Comparison of ENCODE assay signal across 13 cellular contexts in genomic region chr21:42734323-42734971, GRCh38.
A peak's percentile ranks its signal among the peaks of the same experiment; 100 is the strongest.
DNase-seq lines count a peak whose midpoint lies in the region; ATAC-seq, FAIRE-seq and TF ChIP-seq lines count a peak whose summit lies in the region.
"Had no signal": no experiment of that assay in that cellular context is flagged by ENCODE, and none has a peak within 500 bp of the region (broad histone marks: within the 10 kb centered on the region; RNA-seq: fewer than 3 reads in every experiment).

No MANE protein-coding gene starts in this region.

- no peak overlapping the region for H3K27ac ChIP-seq in MM.1S (ENCODE audit: low read length)
- no peak overlapping the region for H3K27ac ChIP-seq in GM12878 (ENCODE audit: control insufficient read depth, insufficient read depth)
- H3K27ac ChIP-seq in neutrophil, result peak overlapping the region; percentile 77
- H3K27ac ChIP-seq: breast epithelium had no signal

- H3K9me3 ChIP-seq in MM.1S (replicated peaks; ENCODE audit: insufficient read depth, low read length), result no peaks in the 10 kb centered on the region
- H3K9me3 ChIP-seq in GM12878 (replicated peaks; ENCODE audit: control insufficient read depth, insufficient read depth, low read length), result no peaks in the 10 kb centered on the region
- H3K9me3 ChIP-seq in neutrophil, result no peaks in the 10 kb centered on the region
- H3K9me3 ChIP-seq: breast epithelium had no signal

- H3K36me3 ChIP-seq in MM.1S (replicated peaks; ENCODE audit: insufficient read depth, low read length) (no peaks in the 10 kb centered on the region), GM12878 (ENCODE audit: control insufficient read depth in 2 of 2, insufficient read depth in 2 of 2, low read length in 1 of 2) (no peaks in the 10 kb centered on the region), neutrophil (no peaks in the 10 kb centered on the region)
- H3K36me3 ChIP-seq: breast epithelium had no signal

- no peak for TF ChIP-seq RAD21 in GM12878 (IDR thresholded peaks at IDR 0.05; ENCODE audit: insufficient read depth, low read depth, low read length)

- no peaks in the 10 kb centered on the region for H3K9me2 ChIP-seq in MM.1S (replicated peaks; ENCODE audit: insufficient read depth, low read length)

- WGBS in GM12878 (ENCODE audit: insufficient coverage, insufficient replicate concordance, low lambda C conversion rate, missing lambda C conversion rate), result 16% methylated on average over 7 of the region's 7 CpGs

- no peak for TF ChIP-seq EP300 in GM12878 (IDR thresholded peaks at IDR 0.05; ENCODE audit: borderline replicate concordance in 1 of 2, control insufficient read depth in 1 of 2, low read depth in 2 of 2, low read length in 2 of 2)

- H3F3A ChIP-seq in MM.1S (ENCODE audit: insufficient read depth, low read length), result no peaks in the 10 kb centered on the region

- no peak for FAIRE-seq in GM12878 (lab: Jason Lieb, UNC)
- FAIRE-seq: frontal cortex had no signal

- H3K4me3 ChIP-seq in MM.1S (ENCODE audit: low read length) (no peak overlapping the region), GM12878 (no peak overlapping the region), neutrophil (ENCODE audit: low read depth in 1 of 2, low read length in 1 of 2) (no peak overlapping the region)
- H3K4me3 ChIP-seq: breast epithelium had no signal

- BruUV-seq in GM12878 (replicated peaks; lab: Mats Ljungman, UMichigan), result no TSS peak

- TF ChIP-seq CTCF in MM.1S (IDR thresholded peaks at IDR 0.05; ENCODE audit: low read length) (no peak), GM12878 (IDR thresholded peaks at IDR 0.05 in 2 of 3, conservative IDR thresholded peaks at IDR 0.05 in 1 of 3; ENCODE audit: control insufficient read depth in 2 of 3, extremely low read depth in 1 of 3, insufficient read depth in 1 of 3, low read depth in 3 of 3, low read length in 3 of 3) (no peak), neutrophil (IDR thresholded peaks at IDR 0.05) (no peak)

- CTCF ChIA-PET in GM12878 (lab: Yijun Ruan, JAX), result no interaction called here

- H3K79me2 ChIP-seq in MM.1S (ENCODE audit: low read length) (no peaks in the 10 kb centered on the region), GM12878 (ENCODE audit: control insufficient read depth, insufficient read depth, low read length) (no peaks in the 10 kb centered on the region)

- in situ Hi-C loops in GM12878 (cut with MboI), result no loop called here
- in situ Hi-C loops in G401 (cut with HindIII; ENCODE audit: low sequenced_read_pairs), result no loop called here

- H3K27me3 ChIP-seq in MM.1S (replicated peaks; ENCODE audit: insufficient read depth, low read length) (peaks cover 96% of the 10 kb centered on the region), GM12878 (replicated peaks in 1 of 2; ENCODE audit: control insufficient read depth in 2 of 2, insufficient read depth in 2 of 2, low read length in 1 of 2) (peaks cover 0 to 1% of the 10 kb centered on the region in 2 experiments; a peak in 1 of 4 replicates), neutrophil (no peaks in the 10 kb centered on the region)
- H3K27me3 ChIP-seq: breast epithelium had no signal

- intact Hi-C loops in GM12878 (cut with micrococcal nuclease; ENCODE audit: unreplicated experiment), result no loop called here

- POLR2A ChIA-PET in GM12878 (lab: Charles Lee), result no interaction called here

- H2AFZ ChIP-seq in MM.1S (ENCODE audit: low read length), result no peak overlapping the region
- H2AFZ ChIP-seq in GM12878 (ENCODE audit: control insufficient read depth, low read depth, low read length), result no peak overlapping the region

- no peak for TF ChIP-seq POLR2A in GM12878 (IDR thresholded peaks at IDR 0.05; ENCODE audit: low read depth, low read length)

- H4K20me1 ChIP-seq in MM.1S (ENCODE audit: insufficient read depth, low read length), result no peaks in the 10 kb centered on the region
- no peaks in the 10 kb centered on the region for H4K20me1 ChIP-seq in GM12878 (ENCODE audit: control insufficient read depth, insufficient read depth)

- ATAC-seq in GM12878, result no peak
- ATAC-seq in GM21619 (IDR thresholded peaks at IDR 0.05; ENCODE audit: unreplicated experiment), result no peak
- no peak for ATAC-seq in HG03571 (IDR thresholded peaks at IDR 0.05; ENCODE audit: unreplicated experiment)

- SMC1A ChIA-PET in GM12878 (lab: Charles Lee; ENCODE audit: uncharacterized antibody, unreplicated experiment), result no interaction called here

- peak overlapping the region; percentile 37; the same call in 1 of the 2 replicates for H3K4me2 ChIP-seq in MM.1S (ENCODE audit: low read depth, low read length)
- H3K4me2 ChIP-seq in GM12878 (ENCODE audit: control insufficient read depth, insufficient read depth), result peak overlapping the region; percentile 40; the same call in 1 of the 2 replicates

- H3K9ac ChIP-seq in MM.1S (ENCODE audit: low read length), result no peak overlapping the region
- H3K9ac ChIP-seq in GM12878 (ENCODE audit: control insufficient read depth, insufficient read depth, low read length), result no peak overlapping the region

- H3K4me1 ChIP-seq in MM.1S (ENCODE audit: low read length) (peaks cover 16% of the 10 kb centered on the region), GM12878 (ENCODE audit: control insufficient read depth, insufficient read depth, low read length) (peaks cover 6% of the 10 kb centered on the region; the same call in 1 of the 2 replicates), neutrophil (ENCODE audit: control insufficient read depth in 1 of 2, insufficient read depth in 1 of 2, low read depth in 1 of 2, low read length in 1 of 2) (peaks cover 30 to 42% of the 10 kb centered on the region in 2 experiments)

- DNase-seq in COLO668 (lab: John Stamatoyannopoulos, UW; ENCODE audit: unreplicated experiment) (peak; percentile 64), MM.1S (peak; percentile 82), GM12878 (ENCODE audit: low read depth, low spot score) (no peak), G401 (ENCODE audit: low spot score) (no peak)
- DNase-seq: activated effector memory CD4-positive, alpha-beta T cell treated with Interleukin-2 at 50 U/mL for 16 hours; effector memory CD4-positive, alpha-beta T cell; islet precursor cell; NCI-H1417 treated with DMSO at 0.1 percent for 48 hours had no signal

- RAD21 ChIA-PET in GM12878 (lab: Charles Lee; ENCODE audit: unreplicated experiment), result no interaction called here

TF ChIP-seq in GM12878, 131 proteins besides CTCF, POLR2A, EP300 and RAD21:
- TF ChIP-seq SMAD5 (IDR thresholded peaks at IDR 0.05; ENCODE audit: low read depth), result no peak
- TF ChIP-seq MAX (IDR thresholded peaks at IDR 0.05; ENCODE audit: low read depth, low read length), result no peak
- 0 out of 2 replicates have a peak, but pooled peaks have one; percentile 12 for TF ChIP-seq RUNX3 (IDR thresholded peaks at IDR 0.05; ENCODE audit: low read length)
- TF ChIP-seq, protein P1, sequence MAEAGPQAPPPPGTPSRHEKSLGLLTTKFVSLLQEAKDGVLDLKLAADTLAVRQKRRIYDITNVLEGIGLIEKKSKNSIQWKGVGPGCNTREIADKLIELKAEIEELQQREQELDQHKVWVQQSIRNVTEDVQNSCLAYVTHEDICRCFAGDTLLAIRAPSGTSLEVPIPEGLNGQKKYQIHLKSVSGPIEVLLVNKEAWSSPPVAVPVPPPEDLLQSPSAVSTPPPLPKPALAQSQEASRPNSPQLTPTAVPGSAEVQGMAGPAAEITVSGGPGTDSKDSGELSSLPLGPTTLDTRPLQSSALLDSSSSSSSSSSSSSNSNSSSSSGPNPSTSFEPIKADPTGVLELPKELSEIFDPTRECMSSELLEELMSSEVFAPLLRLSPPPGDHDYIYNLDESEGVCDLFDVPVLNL (IDR thresholded peaks at IDR 0.05; ENCODE audit: low read depth, low read length), result no peak
TF ChIP-seq in GM12878: peak in this region for 1.

Comparison
In these comparisons a context has a peak if more than half of its experiments do, and no peak if none do; other contexts are left out.
1. DNase-seq: peak in COLO668 (single experiment) and MM.1S (single experiment); none in GM12878 (single experiment) and G401 (single experiment).